Comparison of ENCODE assay signal across 8 cellular contexts in genomic region chr5:139458580-139459407, GRCh38. TPM values are rescaled to one million over a fixed set of nuclear protein-coding genes. Genes with fewer than 3 reads are reported as not detected.
DNase-seq lines count a peak whose midpoint lies in the region; ATAC-seq and TF ChIP-seq lines count a peak whose summit lies in the region.

No MANE protein-coding gene starts in this region.

- H3K4me3 ChIP-seq in dorsolateral prefrontal cortex (no peak overlapping the region), SJCRH30 (no peak overlapping the region)

- CTCF ChIA-PET in activated B cell treated with CpG ODN at 0.5 μM for 24 hours (lab: Charles Lee), result no interaction called here
- CTCF ChIA-PET in WTC11 (lab: Charles Lee), result interaction anchor here (1.0 to 1.3 kb wide), 2 partner anchors 14 to 55 kb away, joined by 4 to 8 read pairs; no protein-coding TSS in a partner anchor

- peak; percentile 66 for ATAC-seq in GM18867 (IDR thresholded peaks at IDR 0.05; ENCODE audit: unreplicated experiment)
- peak; percentile 60 for ATAC-seq in HG03108 (IDR thresholded peaks at IDR 0.05; ENCODE audit: unreplicated experiment)
- peak; percentile 61 for ATAC-seq in activated B cell treated with CpG ODN at 0.5 μM for 24 hours (ENCODE audit: low read depth)
- ATAC-seq in central memory CD8-positive, alpha-beta T cell (replicated peaks; ENCODE audit: extremely low read depth, poor library complexity, severe bottlenecking), result peak; percentile 98
- ATAC-seq in WTC11, result no peak

- H3K27me3 ChIP-seq in dorsolateral prefrontal cortex, result no peaks in the 10 kb centered on the region
- no peaks in the 10 kb centered on the region for H3K27me3 ChIP-seq in SJCRH30

- H3K9me3 ChIP-seq in SJCRH30 (replicated peaks), result no peaks in the 10 kb centered on the region

- H3K9me3 Mint-ChIP-seq in activated B cell treated with CpG ODN at 0.5 μM for 24 hours (no peaks in the 10 kb centered on the region), WTC11 (no peaks in the 10 kb centered on the region)
- no peaks in the 10 kb centered on the region for H3K9me3 Mint-ChIP-seq in central memory CD8-positive, alpha-beta T cell

- POLR2A ChIA-PET in activated B cell treated with CpG ODN at 0.5 μM for 24 hours (lab: Charles Lee), result interaction anchor here (0.7 kb wide), 1 partner anchor 22 kb away, joined by 5 read pairs; no protein-coding TSS in a partner anchor
- POLR2A ChIA-PET in WTC11 (lab: Charles Lee), result interaction anchor here (1.0 kb wide), 1 partner anchor 55 kb away, joined by 3 read pairs; the partner anchor contains the start of gene SPATA24

- H3K27ac Mint-ChIP-seq in activated B cell treated with CpG ODN at 0.5 μM for 24 hours (no peak overlapping the region), WTC11 (no peak overlapping the region)
- H3K27ac Mint-ChIP-seq in central memory CD8-positive, alpha-beta T cell (ENCODE audit: low read depth), result peak overlapping the region; percentile 95

- no peak overlapping the region for H3K4me3 Mint-ChIP-seq in activated B cell treated with CpG ODN at 0.5 μM for 24 hours
- peak overlapping the region; percentile 66 for H3K4me3 Mint-ChIP-seq in central memory CD8-positive, alpha-beta T cell
- no peak overlapping the region for H3K4me3 Mint-ChIP-seq in WTC11

- H3K27me3 Mint-ChIP-seq in activated B cell treated with CpG ODN at 0.5 μM for 24 hours, result no peaks in the 10 kb centered on the region
- no peaks in the 10 kb centered on the region for H3K27me3 Mint-ChIP-seq in central memory CD8-positive, alpha-beta T cell
- H3K27me3 Mint-ChIP-seq in WTC11 (ENCODE audit: low read depth), result no peaks in the 10 kb centered on the region

- intact Hi-C loops in activated B cell treated with CpG ODN at 0.5 μM for 24 hours (cut with micrococcal nuclease) (loop anchor here (2.0 kb wide), 1 partner anchor 20 kb away; the partner anchor contains the start of gene DNAJC18), dorsolateral prefrontal cortex (cut with DNase I) (no loop called here)

- TF ChIP-seq CTCF in activated B cell treated with CpG ODN at 0.5 μM for 24 hours (IDR thresholded peaks at IDR 0.05) (no peak), WTC11 (IDR thresholded peaks at IDR 0.05) (no peak), dorsolateral prefrontal cortex (IDR thresholded peaks at IDR 0.05 in 54 of 56, conservative IDR thresholded peaks at IDR 0.05 in 2 of 56; ENCODE audit: low read depth in 1 of 56, partially characterized antibody in 56 of 56) (no peak)

- H3K36me3 Mint-ChIP-seq in activated B cell treated with CpG ODN at 0.5 μM for 24 hours (ENCODE audit: low read depth), result no peaks in the 10 kb centered on the region
- H3K36me3 Mint-ChIP-seq in central memory CD8-positive, alpha-beta T cell (ENCODE audit: insufficient read depth), result peaks cover 13% of the 10 kb centered on the region
- no peaks in the 10 kb centered on the region for H3K36me3 Mint-ChIP-seq in WTC11

- DNase-seq in activated B cell treated with CpG ODN at 0.5 μM for 24 hours, result no peak
- peak; percentile 44 to 73 for DNase-seq in central memory CD8-positive, alpha-beta T cell (ENCODE audit: low spot score in 2 of 2)
- peak; percentile 51 for DNase-seq in renal cortical epithelial cell (ENCODE audit: low read depth)
- no peak for DNase-seq in WTC11 (ENCODE audit: low spot score)
- no peak for DNase-seq in dorsolateral prefrontal cortex
- no peak for DNase-seq in SJCRH30

- peaks cover 30% of the 10 kb centered on the region for H3K4me1 ChIP-seq in SJCRH30

- H3K36me3 ChIP-seq in SJCRH30, result no peaks in the 10 kb centered on the region

- H3K4me1 Mint-ChIP-seq in activated B cell treated with CpG ODN at 0.5 μM for 24 hours (peaks cover 14% of the 10 kb centered on the region), WTC11 (peaks cover 41% of the 10 kb centered on the region)
- peaks cover 38% of the 10 kb centered on the region for H3K4me1 Mint-ChIP-seq in central memory CD8-positive, alpha-beta T cell

- peak overlapping the region in 6 of 59 donors; percentile 11 to 58 (median 39) for H3K27ac ChIP-seq in dorsolateral prefrontal cortex
- no peak overlapping the region for H3K27ac ChIP-seq in SJCRH30

TF ChIP-seq in WTC11, 78 proteins besides CTCF, POLR2A, EP300 and RAD21:
- TF ChIP-seq, protein P1, sequence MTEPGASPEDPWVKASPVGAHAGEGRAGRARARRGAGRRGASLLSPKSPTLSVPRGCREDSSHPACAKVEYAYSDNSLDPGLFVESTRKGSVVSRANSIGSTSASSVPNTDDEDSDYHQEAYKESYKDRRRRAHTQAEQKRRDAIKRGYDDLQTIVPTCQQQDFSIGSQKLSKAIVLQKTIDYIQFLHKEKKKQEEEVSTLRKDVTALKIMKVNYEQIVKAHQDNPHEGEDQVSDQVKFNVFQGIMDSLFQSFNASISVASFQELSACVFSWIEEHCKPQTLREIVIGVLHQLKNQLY (CRISPR knock-in tag; IDR thresholded peaks at IDR 0.05), result no peak
- TF ChIP-seq ELF4 (CRISPR knock-in tag; IDR thresholded peaks at IDR 0.05; ENCODE audit: low read depth), result no peak

RNA-seq across cellular contexts. Expression of gene ECSCR, which starts 3.7 kb away (rescaled TPM):
- total RNA-seq in activated B cell treated with CpG ODN at 0.5 μM for 24 hours (not detected in 2 replicates), renal cortical epithelial cell (0.17 and 0.40 TPM in 2 replicates), WTC11 (2021) (1.8 to 2.7 TPM (median 2.3 TPM) in 3 replicates), dorsolateral prefrontal cortex (10 to 100 TPM in 2 of 120 experiments, 1 to 10 TPM in 105, under 1 TPM in 4, not detected in 9; 0.47 to 14.0 (median 3.3) TPM)
- 0.14 TPM in 1 of 2 replicates, not detected in the other for total RNA-seq in SJCRH30 (2014; rRNA removed; shearing (Covaris generic))

RNA-seq across cellular contexts. Expression of gene SMIM33, which starts 12.0 kb away (rescaled TPM):
- not detected in 2 replicates for total RNA-seq in activated B cell treated with CpG ODN at 0.5 μM for 24 hours
- total RNA-seq in renal cortical epithelial cell, result not detected in 2 replicates
- total RNA-seq in WTC11 (2021), result not detected in 3 replicates
- not detected for total RNA-seq in dorsolateral prefrontal cortex
- not detected in 2 replicates for total RNA-seq in SJCRH30 (2014; rRNA removed; shearing (Covaris generic))

RNA-seq across cellular contexts. Expression of gene DNAJC18, which starts 19.5 kb away (rescaled TPM):
- total RNA-seq in activated B cell treated with CpG ODN at 0.5 μM for 24 hours (9.1 and 9.6 TPM in 2 replicates), renal cortical epithelial cell (6.3 and 11.1 TPM in 2 replicates), WTC11 (2021) (23.7 to 29.1 TPM (median 28.9 TPM) in 3 replicates), dorsolateral prefrontal cortex (10 to 100 TPM; 26.6 to 69.5 (median 49.7) TPM)
- total RNA-seq in SJCRH30 (2014; rRNA removed; shearing (Covaris generic)), result 19.7 and 19.8 TPM in 2 replicates

RNA-seq across cellular contexts. Expression of gene STING1, which starts 23.8 kb away (rescaled TPM):
- total RNA-seq in activated B cell treated with CpG ODN at 0.5 μM for 24 hours, result 0.91 and 1.1 TPM in 2 replicates
- 12.4 and 15.5 TPM in 2 replicates for total RNA-seq in renal cortical epithelial cell
- total RNA-seq in WTC11 (2021), result 0.37 to 1.6 TPM (median 0.64 TPM) in 3 replicates
- 10 to 100 TPM in 68 of 120 experiments, 1 to 10 TPM in 52; 3.2 to 24.7 (median 10.5) TPM for total RNA-seq in dorsolateral prefrontal cortex
- 13.2 and 15.0 TPM in 2 replicates for total RNA-seq in SJCRH30 (2014; rRNA removed; shearing (Covaris generic))

RNA-seq across cellular contexts. Expression of gene SPATA24, which starts 54.9 kb away (rescaled TPM):
- total RNA-seq in activated B cell treated with CpG ODN at 0.5 μM for 24 hours (6.4 and 9.3 TPM in 2 replicates), renal cortical epithelial cell (6.6 and 6.9 TPM in 2 replicates), WTC11 (2021) (12.9 to 13.9 TPM (median 13.2 TPM) in 3 replicates), dorsolateral prefrontal cortex (10 to 100 TPM in 6 of 120 experiments, 1 to 10 TPM in 114; 2.5 to 12.3 (median 6.3) TPM)
- total RNA-seq in SJCRH30 (2014; rRNA removed; shearing (Covaris generic)), result 8.2 and 8.8 TPM in 2 replicates

Comparison
In these comparisons a context has a peak if more than half of its experiments do, and no peak if none do; other contexts are left out.
1. DNase-seq: peak in central memory CD8-positive, alpha-beta T cell (2 of 2) and renal cortical epithelial cell (single experiment); none in activated B cell treated with CpG ODN at 0.5 μM for 24 hours (single experiment), WTC11 (single experiment), dorsolateral prefrontal cortex (0 of 10) and SJCRH30 (0 of 2).